ENCODE assay signal across 8 cellular contexts in genomic region chr13:113491418-113491883, GRCh38. TPM values are rescaled to one million over a fixed set of nuclear protein-coding genes. Genes with fewer than 3 reads are reported as not detected.
DNase-seq lines count a peak whose midpoint lies in the region; ATAC-seq and TF ChIP-seq lines count a peak whose summit lies in the region.

No MANE protein-coding gene starts in this region.

- H3K27ac ChIP-seq in 22Rv1 = peak overlapping the region; percentile 84
- H3K27ac ChIP-seq in esophagus muscularis mucosa (replicated peaks in 1 of 4) = peak overlapping the region; percentile 91 to 94 (median 92)

- peak overlapping the region; percentile 69 to 90 (median 82) for H3K27ac Mint-ChIP-seq in nephron

- TF ChIP-seq CTCF in 22Rv1 (IDR thresholded peaks at IDR 0.05) (no peak), GM12864 (IDR thresholded peaks at IDR 0.05; ENCODE audit: low read depth, low read length, missing control alignments) (no peak), esophagus muscularis mucosa (IDR thresholded peaks at IDR 0.05) (no peak), nephron (IDR thresholded peaks at IDR 0.05; ENCODE audit: unreplicated experiment in 3 of 3) (no peak)

- no peak for TF ChIP-seq EP300 in esophagus muscularis mucosa (IDR thresholded peaks at IDR 0.05)

- H3K4me3 ChIP-seq in GM12864 (ENCODE audit: low read depth, low read length) = peak overlapping the region; percentile 61
- H3K4me3 ChIP-seq in esophagus muscularis mucosa = peak overlapping the region; percentile 79 to 94 (median 92)

- ATAC-seq in HG03571 (IDR thresholded peaks at IDR 0.05; ENCODE audit: unreplicated experiment) (no peak), GM19395 (IDR thresholded peaks at IDR 0.05; ENCODE audit: unreplicated experiment) (no peak)

- peaks cover 57 to 85% (median 79%) of the 10 kb centered on the region in 4 donors for H3K4me1 ChIP-seq in esophagus muscularis mucosa

- H3K4me3 Mint-ChIP-seq in nephron = peak overlapping the region; percentile 92 to 96 (median 94)

- H3K9me3 ChIP-seq in esophagus muscularis mucosa = no peaks in the 10 kb centered on the region

- no peaks in the 10 kb centered on the region for H3K27me3 ChIP-seq in esophagus muscularis mucosa

- H3K4me1 Mint-ChIP-seq in nephron = peaks cover 65% of the 10 kb centered on the region

- no peaks in the 10 kb centered on the region for H3K27me3 Mint-ChIP-seq in nephron (ENCODE audit: low read depth)

- DNase-seq in GM12864 (ENCODE audit: low read depth) = no peak
- peak; percentile 38 for DNase-seq in SW480 (ENCODE audit: low spot score)
- no peak for DNase-seq in esophagus muscularis mucosa (ENCODE audit: extremely low spot score)
- DNase-seq in midbrain (lab: John Stamatoyannopoulos, UW) = no peak

- intact Hi-C loops in esophagus muscularis mucosa (cut with DNase I) = no loop called here

- peaks cover 11% of the 10 kb centered on the region for H3K36me3 Mint-ChIP-seq in nephron (ENCODE audit: low read depth)

- H3K36me3 ChIP-seq in esophagus muscularis mucosa = peaks cover 0 to 20% (median 8%) of the 10 kb centered on the region in 4 donors

- WGBS in esophagus muscularis mucosa = 0% methylated on average over 22 of the region's 22 CpGs

- no peaks in the 10 kb centered on the region for H3K9me3 Mint-ChIP-seq in nephron

- TF ChIP-seq POLR2A in esophagus muscularis mucosa (IDR thresholded peaks at IDR 0.05; ENCODE audit: low read depth) = no peak

RNA-seq across cellular contexts. Expression of gene DCUN1D2, which starts 0.9 kb away (rescaled TPM):
- 10 to 100 TPM; 13.6 to 32.5 (median 24.5) TPM for total RNA-seq in esophagus muscularis mucosa

RNA-seq across cellular contexts. Expression of gene ADPRHL1, which starts 38.2 kb away (rescaled TPM):
- total RNA-seq in esophagus muscularis mucosa = 10 to 100 TPM in 2 of 4 donors, 1 to 10 TPM in 2; 6.9 to 26.2 (median 11.0) TPM
